ENCODE assay signal across 2 cellular contexts in genomic region chr10:77397103-77397502, GRCh38.
TF ChIP-seq lines count a peak whose summit lies in the region.

No MANE protein-coding gene starts in this region.

TF ChIP-seq in K562, 482 proteins besides CTCF, POLR2A, EP300 and RAD21 (continued from another document):
- TF ChIP-seq NFE2 (IDR thresholded peaks at IDR 0.05; ENCODE audit: low read depth) (no peak), KAT7 (CRISPR knock-in tag; IDR thresholded peaks at IDR 0.05; ENCODE audit: borderline replicate concordance) (no peak), C11orf30 (IDR thresholded peaks at IDR 0.05; ENCODE audit: low read depth) (peak; percentile 49; the same call in 1 of the 2 replicates), MAFG (tag; conservative IDR thresholded peaks at IDR 0.05) (peak; percentile 42; the same call in 1 of the 2 replicates), MAFF (IDR thresholded peaks at IDR 0.05; ENCODE audit: low read length) (peak; percentile 55; the same call in 1 of the 2 replicates), ZNF316 (IDR thresholded peaks at IDR 0.05) (peak; percentile 60), MAFK (IDR thresholded peaks at IDR 0.05; ENCODE audit: low read length) (peak; percentile 32; the same call in 1 of the 2 replicates), NCOA2 (IDR thresholded peaks at IDR 0.05; ENCODE audit: partially characterized antibody in 2 of 2) (no peak), MTF1 (CRISPR knock-in tag; IDR thresholded peaks at IDR 0.05; ENCODE audit: borderline replicate concordance) (no peak), RFX1 (IDR thresholded peaks at IDR 0.05) (no peak), MYC (IDR thresholded peaks at IDR 0.05; ENCODE audit: low read depth, low read length) (no peak), MYC (CRISPR knock-in tag; IDR thresholded peaks at IDR 0.05; ENCODE audit: borderline replicate concordance, low read depth) (no peak), MED1 (CRISPR knock-in tag; IDR thresholded peaks at IDR 0.05; ENCODE audit: borderline replicate concordance) (no peak)
TF ChIP-seq in K562: peak in this region for 5.

TF ChIP-seq in neural cell, 6 proteins besides CTCF, POLR2A, EP300 and RAD21 (continued from another document):
- TF ChIP-seq, protein P1, sequence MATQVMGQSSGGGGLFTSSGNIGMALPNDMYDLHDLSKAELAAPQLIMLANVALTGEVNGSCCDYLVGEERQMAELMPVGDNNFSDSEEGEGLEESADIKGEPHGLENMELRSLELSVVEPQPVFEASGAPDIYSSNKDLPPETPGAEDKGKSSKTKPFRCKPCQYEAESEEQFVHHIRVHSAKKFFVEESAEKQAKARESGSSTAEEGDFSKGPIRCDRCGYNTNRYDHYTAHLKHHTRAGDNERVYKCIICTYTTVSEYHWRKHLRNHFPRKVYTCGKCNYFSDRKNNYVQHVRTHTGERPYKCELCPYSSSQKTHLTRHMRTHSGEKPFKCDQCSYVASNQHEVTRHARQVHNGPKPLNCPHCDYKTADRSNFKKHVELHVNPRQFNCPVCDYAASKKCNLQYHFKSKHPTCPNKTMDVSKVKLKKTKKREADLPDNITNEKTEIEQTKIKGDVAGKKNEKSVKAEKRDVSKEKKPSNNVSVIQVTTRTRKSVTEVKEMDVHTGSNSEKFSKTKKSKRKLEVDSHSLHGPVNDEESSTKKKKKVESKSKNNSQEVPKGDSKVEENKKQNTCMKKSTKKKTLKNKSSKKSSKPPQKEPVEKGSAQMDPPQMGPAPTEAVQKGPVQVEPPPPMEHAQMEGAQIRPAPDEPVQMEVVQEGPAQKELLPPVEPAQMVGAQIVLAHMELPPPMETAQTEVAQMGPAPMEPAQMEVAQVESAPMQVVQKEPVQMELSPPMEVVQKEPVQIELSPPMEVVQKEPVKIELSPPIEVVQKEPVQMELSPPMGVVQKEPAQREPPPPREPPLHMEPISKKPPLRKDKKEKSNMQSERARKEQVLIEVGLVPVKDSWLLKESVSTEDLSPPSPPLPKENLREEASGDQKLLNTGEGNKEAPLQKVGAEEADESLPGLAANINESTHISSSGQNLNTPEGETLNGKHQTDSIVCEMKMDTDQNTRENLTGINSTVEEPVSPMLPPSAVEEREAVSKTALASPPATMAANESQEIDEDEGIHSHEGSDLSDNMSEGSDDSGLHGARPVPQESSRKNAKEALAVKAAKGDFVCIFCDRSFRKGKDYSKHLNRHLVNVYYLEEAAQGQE (IDR thresholded peaks at IDR 0.05; ENCODE audit: borderline replicate concordance), result no peak
- TF ChIP-seq EZH2 (IDR thresholded peaks at IDR 0.05; ENCODE audit: borderline replicate concordance, insufficient read depth, low read length, poor library complexity, severe bottlenecking), result no peak
- no peak for TF ChIP-seq TAF1 (IDR thresholded peaks at IDR 0.05; ENCODE audit: low read depth)
- no peak for TF ChIP-seq MXI1 (conservative IDR thresholded peaks at IDR 0.05; ENCODE audit: poor library complexity, severe bottlenecking)
